Comparison of ENCODE assay signal across 1 cellular context in the genomic region with DNA sequence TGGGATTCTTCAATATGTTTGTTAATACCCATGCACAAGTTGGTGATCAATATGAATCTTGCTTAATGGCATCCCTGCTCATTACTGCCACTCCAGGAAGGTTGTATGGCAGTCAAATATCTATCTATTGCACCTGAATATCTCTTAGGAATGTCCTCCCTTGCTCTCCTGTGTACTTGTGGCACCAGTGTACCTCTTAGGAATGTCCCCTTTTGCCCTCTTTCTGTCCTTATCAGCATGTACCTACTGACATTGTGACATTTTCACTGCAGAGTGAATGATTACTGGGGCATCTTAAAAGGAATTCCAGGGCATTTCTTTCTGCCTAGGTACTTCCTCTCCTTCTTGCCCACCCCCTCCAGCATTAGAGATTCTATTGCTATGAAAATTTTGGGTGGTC.
TF ChIP-seq lines count a peak whose summit lies in the region.

No MANE protein-coding gene starts in this region.

TF ChIP-seq in HCT116, 20 proteins besides CTCF, POLR2A, EP300 and RAD21:
- TF ChIP-seq TCF7L2 (IDR thresholded peaks at IDR 0.05; ENCODE audit: borderline replicate concordance, extremely low read depth, insufficient read depth, insufficient read length) (no peak), ZNF274 (IDR thresholded peaks at IDR 0.05; ENCODE audit: low read depth, low read length) (no peak), FOSL1 (IDR thresholded peaks at IDR 0.05; ENCODE audit: low read depth) (no peak), EZH2 (IDR thresholded peaks at IDR 0.05) (no peak), CEBPB (IDR thresholded peaks at IDR 0.05; ENCODE audit: low read depth) (no peak), EGR1 (IDR thresholded peaks at IDR 0.05; ENCODE audit: low read depth) (no peak), POLR2AphosphoS5 (IDR thresholded peaks at IDR 0.05; ENCODE audit: low read depth, low read length) (no peak), ZFX (IDR thresholded peaks at IDR 0.05) (no peak), JUND (IDR thresholded peaks at IDR 0.05) (no peak), EZH2phosphoT487 (IDR thresholded peaks at IDR 0.05; ENCODE audit: borderline replicate concordance) (no peak), CBX3 (IDR thresholded peaks at IDR 0.05; ENCODE audit: low read depth) (no peak), SRF (IDR thresholded peaks at IDR 0.05; ENCODE audit: low read depth) (no peak), SIN3A (IDR thresholded peaks at IDR 0.05; ENCODE audit: low read depth) (no peak), YY1 (IDR thresholded peaks at IDR 0.05; ENCODE audit: extremely low read depth, insufficient replicate concordance, low read depth, low read length) (no peak), ELF1 (IDR thresholded peaks at IDR 0.05; ENCODE audit: borderline replicate concordance, low read depth) (no peak)
- TF ChIP-seq, protein P1, sequence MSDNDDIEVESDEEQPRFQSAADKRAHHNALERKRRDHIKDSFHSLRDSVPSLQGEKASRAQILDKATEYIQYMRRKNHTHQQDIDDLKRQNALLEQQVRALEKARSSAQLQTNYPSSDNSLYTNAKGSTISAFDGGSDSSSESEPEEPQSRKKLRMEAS (IDR thresholded peaks at IDR 0.05) = no peak
- TF ChIP-seq, protein P2, sequence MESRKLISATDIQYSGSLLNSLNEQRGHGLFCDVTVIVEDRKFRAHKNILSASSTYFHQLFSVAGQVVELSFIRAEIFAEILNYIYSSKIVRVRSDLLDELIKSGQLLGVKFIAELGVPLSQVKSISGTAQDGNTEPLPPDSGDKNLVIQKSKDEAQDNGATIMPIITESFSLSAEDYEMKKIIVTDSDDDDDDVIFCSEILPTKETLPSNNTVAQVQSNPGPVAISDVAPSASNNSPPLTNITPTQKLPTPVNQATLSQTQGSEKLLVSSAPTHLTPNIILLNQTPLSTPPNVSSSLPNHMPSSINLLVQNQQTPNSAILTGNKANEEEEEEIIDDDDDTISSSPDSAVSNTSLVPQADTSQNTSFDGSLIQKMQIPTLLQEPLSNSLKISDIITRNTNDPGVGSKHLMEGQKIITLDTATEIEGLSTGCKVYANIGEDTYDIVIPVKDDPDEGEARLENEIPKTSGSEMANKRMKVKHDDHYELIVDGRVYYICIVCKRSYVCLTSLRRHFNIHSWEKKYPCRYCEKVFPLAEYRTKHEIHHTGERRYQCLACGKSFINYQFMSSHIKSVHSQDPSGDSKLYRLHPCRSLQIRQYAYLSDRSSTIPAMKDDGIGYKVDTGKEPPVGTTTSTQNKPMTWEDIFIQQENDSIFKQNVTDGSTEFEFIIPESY (IDR thresholded peaks at IDR 0.05; ENCODE audit: extremely low read depth, insufficient replicate concordance, low read length) = no peak
- TF ChIP-seq, protein P3, sequence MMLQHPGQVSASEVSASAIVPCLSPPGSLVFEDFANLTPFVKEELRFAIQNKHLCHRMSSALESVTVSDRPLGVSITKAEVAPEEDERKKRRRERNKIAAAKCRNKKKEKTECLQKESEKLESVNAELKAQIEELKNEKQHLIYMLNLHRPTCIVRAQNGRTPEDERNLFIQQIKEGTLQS (IDR thresholded peaks at IDR 0.05) = no peak
